ENCODE assay signal across 6 cellular contexts in the genomic region with DNA sequence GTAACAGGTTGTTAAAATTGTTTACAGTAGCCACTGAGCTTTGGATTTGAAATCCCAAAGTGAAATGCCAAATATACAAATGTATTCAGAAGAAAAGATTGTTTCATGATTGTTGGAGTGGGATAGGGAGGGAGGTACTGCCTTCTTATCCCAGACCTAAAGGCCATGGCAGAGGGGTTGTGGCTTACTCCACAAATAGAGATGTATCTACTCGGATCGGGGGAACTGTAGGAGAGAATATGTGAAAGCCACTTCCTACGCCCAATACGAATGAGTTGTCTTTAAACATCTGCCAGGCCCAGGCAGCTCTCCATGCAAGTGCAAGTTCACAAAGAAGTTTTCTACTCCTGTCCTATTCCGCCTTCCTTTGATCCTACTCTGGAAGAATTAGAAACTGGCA.
A peak's percentile ranks its signal among the peaks of the same experiment; 100 is the strongest.
DNase-seq lines count a peak whose midpoint lies in the region; ATAC-seq, FAIRE-seq and TF ChIP-seq lines count a peak whose summit lies in the region.
"Not testable (repeated sequence)": the region's sequence is repeated elsewhere in the genome, so short reads cannot be mapped to it uniquely, and the experiment has no call there.

No MANE protein-coding gene starts in this region.

- not testable (repeated sequence) for H3K9ac ChIP-seq in H9 (ENCODE audit: extremely low read depth, insufficient read length, low read length); endodermal cell (ENCODE audit: extremely low read depth, low read length, poor library complexity, severe bottlenecking)

- H2BK20ac ChIP-seq in H9 (ENCODE audit: low read depth, low read length, poor library complexity, severe bottlenecking), result not testable (repeated sequence)

- not testable (repeated sequence) for H2BK12ac ChIP-seq in H9 (ENCODE audit: insufficient read length, low read depth, low read length)

- intact Hi-C loops in Panc1 (cut with micrococcal nuclease; ENCODE audit: unreplicated experiment), result not testable (repeated sequence)

- WGBS in H9 (ENCODE audit: extremely low coverage, insufficient read length, low lambda C conversion rate), result no CpG with 5 or more reads among the region's 5 CpGs
- 95 to 100% methylated on average over 4 to 5 of the region's 5 CpGs for WGBS in endodermal cell (ENCODE audit: insufficient coverage in 1 of 2, insufficient read length in 1 of 2), 2 experiments

- TF ChIP-seq CTCF in H9 (conservative IDR thresholded peaks at IDR 0.05); Panc1 (IDR thresholded peaks at IDR 0.05); endodermal cell (conservative IDR thresholded peaks at IDR 0.05): not testable (repeated sequence)

- not testable (repeated sequence) for H3K4me3 ChIP-seq in Panc1 (ENCODE audit: low read depth in 2 of 2, low read length in 2 of 2); endodermal cell (ENCODE audit: low read length)

- H4K8ac ChIP-seq in H9 (replicated peaks; ENCODE audit: insufficient read length, low read depth, low read length), result not testable (repeated sequence)

- POLR2A ChIA-PET in Panc1 (lab: Charles Lee); activated CD4-positive, alpha-beta memory T cell treated with anti-CD3 and anti-CD28 coated beads, Interleukin-2, amount 10 ng/mL, durations not matched to agents 7 days and 5 days (lab: Charles Lee): not testable (repeated sequence)

- not testable (repeated sequence) for H4K91ac ChIP-seq in H9 (ENCODE audit: insufficient read length, low read depth, low read length)

- H3K14ac ChIP-seq in H9 (ENCODE audit: insufficient read depth, low read length), result not testable (repeated sequence)

- not testable (repeated sequence) for H3K36me3 ChIP-seq in Panc1 (ENCODE audit: control insufficient read depth, insufficient read depth, low read length); endodermal cell (ENCODE audit: control insufficient read depth, insufficient read depth, low read length)

- not testable (repeated sequence) for H3K4me1 ChIP-seq in H9 (ENCODE audit: insufficient read depth, low read length); Panc1 (ENCODE audit: control insufficient read depth, insufficient read depth, low read length); endodermal cell (ENCODE audit: control insufficient read depth, insufficient read depth, low read length)

- H3K23me2 ChIP-seq in H9 (ENCODE audit: insufficient read length, low read depth, low read length, poor library complexity, severe bottlenecking), result not testable (repeated sequence)

- not testable (repeated sequence) for H4K5ac ChIP-seq in H9 (ENCODE audit: insufficient read length, low read depth, low read length)

- H3T11ph ChIP-seq in H9 (ENCODE audit: low read length), result not testable (repeated sequence)

- not testable (repeated sequence) for H3K36me3 Mint-ChIP-seq in H9 (ENCODE audit: insufficient read depth in 1 of 3, low read depth in 3 of 3); activated CD4-positive, alpha-beta memory T cell treated with anti-CD3 and anti-CD28 coated beads, Interleukin-2, amount 10 ng/mL, durations not matched to agents 7 days and 5 days (ENCODE audit: low read depth); endodermal cell (ENCODE audit: low read depth)

- in situ Hi-C loops in Panc1 (cut with HindIII; ENCODE audit: low pct_unique_long_range_greater_than_20kb, low sequenced_read_pairs), result not testable (repeated sequence)

- not testable (repeated sequence) for H3K4me2 ChIP-seq in H9 (ENCODE audit: insufficient read depth, insufficient read length, low read length)

- not testable (repeated sequence) for H3K27ac ChIP-seq in H9 (ENCODE audit: insufficient read length, low read depth, low read length); Panc1 (ENCODE audit: low read length); endodermal cell (ENCODE audit: low read depth, low read length)

- TF ChIP-seq POLR2A in GM12891 (IDR thresholded peaks at IDR 0.05; ENCODE audit: low read depth, low read length), result not testable (repeated sequence)

- H2BK15ac ChIP-seq in H9 (ENCODE audit: low read depth, low read length), result not testable (repeated sequence)

- not testable (repeated sequence) for H3K56ac ChIP-seq in H9 (ENCODE audit: insufficient read length, low read depth, low read length)

- H2BK5ac ChIP-seq in H9 (ENCODE audit: insufficient read length, low read length), result not testable (repeated sequence)

- H3K4ac ChIP-seq in H9 (ENCODE audit: low read depth, low read length), result not testable (repeated sequence)

- not testable (repeated sequence) for H3K23ac ChIP-seq in H9 (ENCODE audit: insufficient read length, low read depth, low read length)

- CTCF ChIA-PET in Panc1 (lab: Charles Lee); activated CD4-positive, alpha-beta memory T cell treated with anti-CD3 and anti-CD28 coated beads, Interleukin-2, amount 10 ng/mL, durations not matched to agents 7 days and 5 days (lab: Charles Lee): not testable (repeated sequence)

- BruUV-seq in Panc1 (replicated peaks; lab: Mats Ljungman, UMichigan), result TSS peak; percentile 98

- H2BK120ac ChIP-seq in H9 (ENCODE audit: low read depth, low read length, poor library complexity, severe bottlenecking), result not testable (repeated sequence)

- H2AK5ac ChIP-seq in H9 (ENCODE audit: insufficient read length, low read length), result not testable (repeated sequence)

- not testable (repeated sequence) for H2AFZ ChIP-seq in H9 (ENCODE audit: low read length)

- H3K9me3 ChIP-seq in H9 (ENCODE audit: control insufficient read depth, low read depth, low read length); Panc1 (ENCODE audit: control insufficient read depth, insufficient read depth, low read depth, low read length); endodermal cell (ENCODE audit: control insufficient read depth, low read length): not testable (repeated sequence)

- H3K4me3 Mint-ChIP-seq in H9; activated CD4-positive, alpha-beta memory T cell treated with anti-CD3 and anti-CD28 coated beads, Interleukin-2, amount 10 ng/mL, durations not matched to agents 7 days and 5 days; endodermal cell: not testable (repeated sequence)

- DNase-seq in GM12891 (ENCODE audit: insufficient read length, low spot score); Panc1 (ENCODE audit: low read depth, low spot score): not testable (repeated sequence)
- DNase-seq in H9, result peak; percentile 20
- peak; percentile 3 for DNase-seq in NCI-H69 (lab: John Stamatoyannopoulos, UW)
- peak; percentile 15 for DNase-seq in activated CD4-positive, alpha-beta memory T cell treated with anti-CD3 and anti-CD28 coated beads, Interleukin-2, amount 10 ng/mL, durations not matched to agents 7 days and 5 days
- DNase-seq in endodermal cell, result peak; percentile 44

- ATAC-seq in Panc1, result not testable (repeated sequence)

- H3K9me3 Mint-ChIP-seq in H9; activated CD4-positive, alpha-beta memory T cell treated with anti-CD3 and anti-CD28 coated beads, Interleukin-2, amount 10 ng/mL, durations not matched to agents 7 days and 5 days; endodermal cell: not testable (repeated sequence)

- H3K27me3 ChIP-seq in H9 (ENCODE audit: insufficient read depth, low read length); Panc1 (ENCODE audit: control insufficient read depth, insufficient read depth, low read length); endodermal cell (ENCODE audit: control insufficient read depth, insufficient read depth, low read length, poor library complexity, severe bottlenecking): not testable (repeated sequence)

- not testable (repeated sequence) for H3K79me2 ChIP-seq in H9 (ENCODE audit: insufficient read depth, low read length)

- not testable (repeated sequence) for H3K27me3 Mint-ChIP-seq in H9 (ENCODE audit: low read depth); activated CD4-positive, alpha-beta memory T cell treated with anti-CD3 and anti-CD28 coated beads, Interleukin-2, amount 10 ng/mL, durations not matched to agents 7 days and 5 days; endodermal cell (ENCODE audit: insufficient read depth)

- H3K27ac Mint-ChIP-seq in H9; activated CD4-positive, alpha-beta memory T cell treated with anti-CD3 and anti-CD28 coated beads, Interleukin-2, amount 10 ng/mL, durations not matched to agents 7 days and 5 days; endodermal cell: not testable (repeated sequence)

- FAIRE-seq in GM12891 (lab: Jason Lieb, UNC), result peak; percentile 23

- not testable (repeated sequence) for H3K18ac ChIP-seq in H9 (ENCODE audit: insufficient read length, low read depth, low read length)

- not testable (repeated sequence) for H3K79me1 ChIP-seq in H9 (ENCODE audit: insufficient read depth, low read depth, low read length, poor library complexity, severe bottlenecking)

- H4K20me1 ChIP-seq in H9 (ENCODE audit: control insufficient read depth, insufficient read depth, insufficient read length), result not testable (repeated sequence)

- H3K4me1 Mint-ChIP-seq in H9, result peaks cover 5 to 11% of the 10 kb centered on the region in 2 experiments; a peak in 3 of 4 replicates
- not testable (repeated sequence) for H3K4me1 Mint-ChIP-seq in activated CD4-positive, alpha-beta memory T cell treated with anti-CD3 and anti-CD28 coated beads, Interleukin-2, amount 10 ng/mL, durations not matched to agents 7 days and 5 days; endodermal cell
